Comparison of ENCODE assay signal across 8 cellular contexts in the genomic region with DNA sequence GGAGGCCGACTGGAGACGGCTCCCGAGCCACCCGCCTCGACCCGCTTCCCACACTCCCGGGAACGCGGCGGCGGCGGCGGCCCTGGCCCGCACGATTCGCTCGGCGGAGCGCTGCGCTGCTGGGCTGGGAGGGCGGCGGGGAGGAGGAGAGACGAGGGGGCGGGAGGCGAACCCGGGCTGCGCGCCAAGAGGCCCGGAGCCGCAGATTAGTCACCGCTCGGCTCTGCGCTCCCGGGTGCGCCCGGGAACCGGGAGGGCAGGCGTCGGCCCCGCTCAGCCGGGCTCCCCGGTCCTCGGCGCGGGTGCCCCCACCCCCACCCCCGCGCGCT. TPM values are rescaled to one million over a fixed set of nuclear protein-coding genes. Genes with fewer than 3 reads are reported as not detected.
A peak's percentile ranks its signal among the peaks of the same experiment; 100 is the strongest.
DNase-seq lines count a peak whose midpoint lies in the region; ATAC-seq and TF ChIP-seq lines count a peak whose summit lies in the region.

No MANE protein-coding gene starts in this region.

- H3K4me3 ChIP-seq in MG63 = peak overlapping the region; percentile 36

- ATAC-seq in WTC11 = no peak
- no peak for ATAC-seq in GM19463 (IDR thresholded peaks at IDR 0.05; ENCODE audit: unreplicated experiment)

- H3K9me3 ChIP-seq in MG63 = no peaks in the 10 kb centered on the region

- peak; percentile 80 for DNase-seq in EH (ENCODE audit: low read depth)
- peak; percentile 80 for DNase-seq in MG63
- DNase-seq in WTC11 (ENCODE audit: low spot score) = peak; percentile 27
- peak; percentile 59 for DNase-seq in cerebellum (ENCODE audit: low spot score)
- DNase-seq in kidney glomerular epithelial cell (lab: John Stamatoyannopoulos, UW) = peak; percentile 47
- peak; percentile 64 for DNase-seq in stimulated activated CD4-positive, alpha-beta T cell treated with anti-CD3 and anti-CD28 coated beads, Interleukin-2, amount 100 ng/mL, for 4 hours (ENCODE audit: low read depth)
- DNase-seq in NCI-H526 treated with DMSO at 0.1 percent for 48 hours (lab: John Stamatoyannopoulos, UW) = no peak

- no peaks in the 10 kb centered on the region for H3K27me3 ChIP-seq in MG63

- H3K4me1 Mint-ChIP-seq in WTC11 = peaks cover 21% of the 10 kb centered on the region

- CTCF ChIA-PET in WTC11 (lab: Charles Lee) = interaction anchor here (1.2 kb wide), 1 partner anchor 60 kb away, joined by 5 read pairs; no protein-coding TSS in a partner anchor

- H3K36me3 Mint-ChIP-seq in WTC11 = no peaks in the 10 kb centered on the region

- TF ChIP-seq CTCF in WTC11 (IDR thresholded peaks at IDR 0.05) = no peak

- peaks cover 25% of the 10 kb centered on the region for H3K27me3 Mint-ChIP-seq in WTC11 (ENCODE audit: low read depth)

- H3K36me3 ChIP-seq in MG63 = no peaks in the 10 kb centered on the region

- no peak overlapping the region for H3K27ac Mint-ChIP-seq in WTC11

- POLR2A ChIA-PET in WTC11 (lab: Charles Lee) = interaction anchor here (1.0 to 2.3 kb wide), 3 partner anchors 11 to 59 kb away, joined by 3 to 7 read pairs (median 6); partner anchors contain the start of gene BCOR

- no peaks in the 10 kb centered on the region for H3K9me3 Mint-ChIP-seq in WTC11

- H3K4me3 Mint-ChIP-seq in WTC11 = peak overlapping the region; percentile 60

TF ChIP-seq in WTC11, 78 proteins besides CTCF, POLR2A, EP300 and RAD21:
- TF ChIP-seq ZBTB21 (CRISPR knock-in tag; IDR thresholded peaks at IDR 0.05; ENCODE audit: borderline replicate concordance) (no peak), ATF2 (CRISPR knock-in tag; IDR thresholded peaks at IDR 0.05; ENCODE audit: borderline replicate concordance, low read depth) (no peak), NFATC4 (CRISPR knock-in tag; IDR thresholded peaks at IDR 0.05) (no peak)

RNA-seq across cellular contexts. Expression of gene BCOR, which starts 11.2 kb away (rescaled TPM):
- total RNA-seq in MG63 (2014; rRNA removed; shearing (Covaris generic); ENCODE audit: low replicate concordance) = 13.4 and 15.0 TPM in 2 replicates
- total RNA-seq in WTC11 (2021) = 41.1 to 44.5 TPM (median 43.1 TPM) in 3 replicates
- 23.5 TPM for total RNA-seq in cerebellum
